9 cellular contexts compared by ENCODE assay signal in the genomic region with DNA sequence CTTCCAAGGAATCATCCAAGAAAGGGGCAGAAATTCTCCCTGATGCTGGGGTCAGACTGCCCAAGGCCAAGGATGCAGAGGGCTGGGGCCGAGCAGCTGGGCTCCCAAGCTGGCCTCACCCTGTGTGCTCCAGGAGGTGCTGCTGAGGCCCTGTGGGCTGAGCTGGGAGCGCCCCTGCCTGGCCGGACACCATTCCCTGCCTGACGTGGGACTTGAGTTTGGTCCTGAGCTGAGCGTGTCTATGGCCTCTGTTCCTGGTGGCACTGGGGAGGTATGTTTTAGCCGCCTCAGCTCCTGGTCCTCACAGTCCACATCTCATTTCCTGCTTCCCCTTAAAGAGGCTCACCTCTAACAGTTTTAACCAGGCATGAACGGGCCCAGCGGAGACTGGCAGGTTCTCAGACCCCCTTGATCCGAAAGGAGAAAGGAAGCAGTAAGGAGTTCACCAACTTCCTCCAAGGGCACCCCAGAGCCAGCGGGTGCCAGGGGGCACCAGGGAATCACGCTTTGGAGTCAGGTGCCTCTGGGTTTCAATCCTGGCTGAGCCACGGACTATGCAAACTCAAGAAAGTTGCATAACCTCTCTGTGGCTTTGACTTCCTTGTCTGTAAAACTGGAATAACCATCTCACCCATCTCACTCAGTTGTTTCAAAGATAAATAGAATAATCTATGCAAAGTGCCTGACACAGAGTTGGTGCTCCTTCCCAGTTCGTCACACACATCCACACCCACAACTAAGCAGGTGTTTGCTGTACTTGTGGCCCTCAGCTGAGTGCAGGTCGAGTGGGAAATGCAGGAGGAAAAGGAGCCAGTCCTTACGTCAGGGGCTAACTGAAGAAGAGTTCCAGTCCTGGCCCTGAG. TPM values are rescaled to one million over a fixed set of nuclear protein-coding genes. Genes with fewer than 3 reads are reported as not detected.
DNase-seq lines count a peak whose midpoint lies in the region; ATAC-seq lines count a peak whose summit lies in the region.
"Had no signal": no experiment of that assay in that cellular context is flagged by ENCODE, and none has a peak within 500 bp of the region (broad histone marks: within the 10 kb centered on the region; RNA-seq: fewer than 3 reads in every experiment).

No MANE protein-coding gene starts in this region.

- no peaks in the 10 kb centered on the region for H3K79me2 ChIP-seq in GM23248 (ENCODE audit: insufficient read depth)

- H3K27ac ChIP-seq in BLaER1 treated with 17β-estradiol and CSF1 and Interleukin-3, amounts not matched to agents 10 nM and 100 nM = peak overlapping the region in 10 of 11 experiments; percentile 10 to 66 (median 48); a peak in 16 of 22 replicates
- H3K27ac ChIP-seq in GM23248 = no peak overlapping the region
- H3K27ac ChIP-seq: ascending aorta had no signal

- H3K9ac ChIP-seq in BLaER1 treated with 17β-estradiol and CSF1 and Interleukin-3, amounts not matched to agents 10 nM and 100 nM = peak overlapping the region in 4 of 11 experiments; percentile 3 to 40 (median 10); a peak in 4 of 22 replicates
- H3K9ac ChIP-seq in GM23248 = no peak overlapping the region

- no peak overlapping the region for H2AFZ ChIP-seq in GM23248

- peak overlapping the region; percentile 53 to 94 (median 78) for H3K4me2 ChIP-seq in BLaER1 treated with 17β-estradiol and CSF1 and Interleukin-3, amounts not matched to agents 10 nM and 100 nM
- H3K4me2 ChIP-seq in GM23248 (ENCODE audit: unreplicated experiment) = no peak overlapping the region

- ATAC-seq in left lobe of liver = peak; percentile 44
- ATAC-seq in GM21526 (IDR thresholded peaks at IDR 0.05; ENCODE audit: low FRiP score, unreplicated experiment) = no peak
- no peak for ATAC-seq in GM21528 (IDR thresholded peaks at IDR 0.05; ENCODE audit: low FRiP score, unreplicated experiment)

- no peaks in the 10 kb centered on the region for H3K9me2 ChIP-seq in GM23248 (ENCODE audit: insufficient read depth)

- no peaks in the 10 kb centered on the region for H4K20me1 ChIP-seq in BLaER1 treated with 17β-estradiol and CSF1 and Interleukin-3, amounts not matched to agents 10 nM and 100 nM
- H4K20me1 ChIP-seq in GM23248 (ENCODE audit: insufficient read depth) = no peaks in the 10 kb centered on the region

- no peaks in the 10 kb centered on the region for H3F3A ChIP-seq in GM23248 (ENCODE audit: insufficient read depth)

- peaks cover 13 to 55% (median 42%) of the 10 kb centered on the region in 10 experiments for H3K4me1 ChIP-seq in BLaER1 treated with 17β-estradiol and CSF1 and Interleukin-3, amounts not matched to agents 10 nM and 100 nM
- peaks cover 14% of the 10 kb centered on the region; the same call in 1 of the 2 replicates for H3K4me1 ChIP-seq in GM23248 (ENCODE audit: insufficient read depth)
- H3K4me1 ChIP-seq: ascending aorta had no signal

- H3K27me3 ChIP-seq in BLaER1 treated with 17β-estradiol and CSF1 and Interleukin-3, amounts not matched to agents 10 nM and 100 nM = no peaks in the 10 kb centered on the region
- no peaks in the 10 kb centered on the region for H3K27me3 ChIP-seq in GM23248 (replicated peaks; ENCODE audit: insufficient read depth)
- H3K27me3 ChIP-seq: ascending aorta had no signal

- in situ Hi-C loops in GM23248 (cut with MboI) = no loop called here
- in situ Hi-C loops in SK-MEL-5 (cut with HindIII; ENCODE audit: low pct_unique_long_range_greater_than_20kb, low sequenced_read_pairs) = no loop called here

- H3K9me3 ChIP-seq in BLaER1 treated with 17β-estradiol and CSF1 and Interleukin-3, amounts not matched to agents 10 nM and 100 nM (replicated peaks in 1 of 11) = no peaks in the 10 kb centered on the region
- no peaks in the 10 kb centered on the region for H3K9me3 ChIP-seq in GM23248 (ENCODE audit: low read depth)
- H3K9me3 ChIP-seq: ascending aorta had no signal

- no peak overlapping the region for H3K4me3 ChIP-seq in BLaER1 treated with 17β-estradiol and CSF1 and Interleukin-3, amounts not matched to agents 10 nM and 100 nM
- H3K4me3 ChIP-seq in GM23248 = no peak overlapping the region
- H3K4me3 ChIP-seq: ascending aorta had no signal

- no peaks in the 10 kb centered on the region for H3K36me3 ChIP-seq in BLaER1 treated with 17β-estradiol and CSF1 and Interleukin-3, amounts not matched to agents 10 nM and 100 nM
- H3K36me3 ChIP-seq in GM23248 (ENCODE audit: low read depth) = no peaks in the 10 kb centered on the region
- H3K36me3 ChIP-seq: ascending aorta had no signal

- DNase-seq in GM23248 (peak; percentile 29), SK-MEL-5 (ENCODE audit: low read depth, low spot score) (peak; percentile 76), left lobe of liver (ENCODE audit: low spot score) (no peak), SK-N-DZ (ENCODE audit: low spot score) (no peak), D341Med (ENCODE audit: low spot score) (no peak)

- 82 to 87% methylated on average over 14 to 15 of the region's 15 CpGs for WGBS in GM23248 (ENCODE audit: low coverage in 1 of 2, low lambda C conversion rate in 2 of 2, missing lambda C conversion rate in 2 of 2), 2 experiments

RNA-seq across cellular contexts. Expression of gene SLC12A8, which starts 48.6 kb away (rescaled TPM):
- 7.8 and 12.0 TPM in 2 replicates for total RNA-seq in GM23248 (2014; rRNA removed; shearing (Covaris generic))
- 3.4 and 3.5 TPM in 2 replicates for polyA plus RNA-seq in GM23248 (2016; fragmentation: Nextera tagmentation; extraction: Ambion mirVana)
- 0.69 and 1.3 TPM in 2 replicates for total RNA-seq in SK-MEL-5 (2014; rRNA removed; shearing (Covaris generic))
- 1.9 and 2.4 TPM in 2 replicates for polyA plus RNA-seq in SK-MEL-5 (2015; cell fraction: cytosol; rRNA removed)
- polyA plus RNA-seq in SK-MEL-5 (2015; cell fraction: nucleus; rRNA removed) = 1.1 TPM in 1 of 2 replicates, not detected in the other
- total RNA-seq in left lobe of liver = 24.2 TPM
- polyA plus RNA-seq in SK-N-DZ (2014; cell fraction: cytosol; rRNA removed) = 2.5 and 2.6 TPM in 2 replicates
- 2.6 and 3.3 TPM in 2 replicates for polyA plus RNA-seq in SK-N-DZ (2014; cell fraction: nucleus; rRNA removed)
- total RNA-seq: ascending aorta had no signal

Comparison
In these comparisons a context has a peak if more than half of its experiments do, and no peak if none do; other contexts are left out.
1. DNase-seq: peak in GM23248 (single experiment) and SK-MEL-5 (single experiment); none in left lobe of liver (single experiment), SK-N-DZ (single experiment) and D341Med (single experiment).